Comparison of ENCODE assay signal across 13 cellular contexts in genomic region chr1:235246022-235246948, GRCh38.
DNase-seq lines count a peak whose midpoint lies in the region; ATAC-seq and TF ChIP-seq lines count a peak whose summit lies in the region.
"Had no signal": no experiment of that assay in that cellular context is flagged by ENCODE, and none has a peak within 500 bp of the region (broad histone marks: within the 10 kb centered on the region; RNA-seq: fewer than 3 reads in every experiment).

No MANE protein-coding gene starts in this region.

- H3K9ac ChIP-seq in SK-N-SH, result no peak overlapping the region

- no peak for TF ChIP-seq EP300 in SK-N-SH (IDR thresholded peaks at IDR 0.05; ENCODE audit: borderline replicate concordance in 1 of 2, low read depth in 1 of 2, low read length in 1 of 2)

- H3K27ac ChIP-seq in SK-N-SH (ENCODE audit: low read depth in 2 of 2, low read length in 1 of 2), result peak overlapping the region in 1 of 2 experiments; percentile 36; a peak in 2 of 4 replicates
- H3K27ac ChIP-seq: coronary artery, heart left ventricle, SJSA1 had no signal

- ATAC-seq in SK-N-SH treated with all-trans-retinoic acid at 6 μM for 48 hours (no peak), GM21529 (IDR thresholded peaks at IDR 0.05; ENCODE audit: unreplicated experiment) (peak; percentile 63), GM18505 (IDR thresholded peaks at IDR 0.05; ENCODE audit: unreplicated experiment) (no peak)
- ATAC-seq: heart left ventricle had no signal

- peak overlapping the region; percentile 67 for H3K4me3 Mint-ChIP-seq in T-helper 2 cell treated with Interferon-gamma antibody and Interleukin-4, amounts not matched to agents 5 μg/mL and 100 μg/mL, for 36 hours

- no peak overlapping the region for H2AFZ ChIP-seq in SK-N-SH (ENCODE audit: low read depth)

- H3K4me1 Mint-ChIP-seq in T-helper 2 cell treated with Interferon-gamma antibody and Interleukin-4, amounts not matched to agents 5 μg/mL and 100 μg/mL, for 36 hours (ENCODE audit: low read depth), result peaks cover 38% of the 10 kb centered on the region

- H3K27me3 Mint-ChIP-seq in T-helper 2 cell treated with Interferon-gamma antibody and Interleukin-4, amounts not matched to agents 5 μg/mL and 100 μg/mL, for 36 hours (ENCODE audit: low read depth), result no peaks in the 10 kb centered on the region

- H3F3A ChIP-seq in SK-N-SH (replicated peaks; ENCODE audit: insufficient read depth), result peaks cover 16% of the 10 kb centered on the region

- POLR2A ChIA-PET in SK-N-SH (lab: Yijun Ruan, JAX), result no interaction called here

- H3K27me3 ChIP-seq in SK-N-SH (ENCODE audit: insufficient read depth) (no peaks in the 10 kb centered on the region), HAP-1 (ENCODE audit: low read depth) (no peaks in the 10 kb centered on the region)
- H3K27me3 ChIP-seq: heart left ventricle, SJSA1 had no signal

- no peaks in the 10 kb centered on the region for H4K20me1 ChIP-seq in SK-N-SH (ENCODE audit: insufficient read depth)

- 91% methylated on average over 2 of the region's 2 CpGs for WGBS in SK-N-SH (ENCODE audit: low lambda C conversion rate)

- TF ChIP-seq RAD21 in SK-N-SH (IDR thresholded peaks at IDR 0.05; ENCODE audit: low read length), result no peak

- DNase-seq in SK-N-SH (no peak), kidney glomerular epithelial cell (lab: John Stamatoyannopoulos, UW) (peak; percentile 51), D341Med (ENCODE audit: low spot score) (no peak), HAP-1 (ENCODE audit: low spot score in 2 of 2) (no peak)
- DNase-seq in T-helper 2 cell treated with Interferon-gamma antibody and Interleukin-4, amounts not matched to agents 5 μg/mL and 100 μg/mL, for 36 hours (ENCODE audit: low spot score), result no peak
- DNase-seq: activated CD8-positive, alpha-beta memory T cell treated with anti-CD3 and anti-CD28 coated beads, Interleukin-2, amount 50 U/mL, for 48 hours; heart left ventricle had no signal

- in situ Hi-C loops in HAP-1 (cut with MboI; ENCODE audit: low sequenced_read_pairs), result loop anchor here (10.0 kb wide), 1 partner anchor 169 kb away; no protein-coding TSS in a partner anchor

- TF ChIP-seq POLR2A in GM18505 (IDR thresholded peaks at IDR 0.05; ENCODE audit: borderline replicate concordance, extremely low read depth, insufficient read depth, insufficient read length), result no peak

- H3K4me1 ChIP-seq in SK-N-SH (ENCODE audit: control insufficient read depth in 1 of 2, insufficient read depth in 2 of 2, low read depth in 1 of 2, low read length in 1 of 2) (no peaks in the 10 kb centered on the region; a peak in 1 of 4 replicates), HAP-1 (no peaks in the 10 kb centered on the region)
- H3K4me1 ChIP-seq: SJSA1 had no signal

- peaks cover 33% of the 10 kb centered on the region for H3K79me2 ChIP-seq in SK-N-SH (ENCODE audit: insufficient read depth)

- H3K36me3 ChIP-seq in SK-N-SH (replicated peaks in 1 of 2; ENCODE audit: control insufficient read depth in 1 of 2, insufficient read depth in 2 of 2, low read length in 1 of 2) (peaks cover 27 to 59% of the 10 kb centered on the region in 2 experiments), HAP-1 (replicated peaks) (peaks cover 15% of the 10 kb centered on the region)

- H3K27ac Mint-ChIP-seq in T-helper 2 cell treated with Interferon-gamma antibody and Interleukin-4, amounts not matched to agents 5 μg/mL and 100 μg/mL, for 36 hours, result peak overlapping the region; percentile 81

- TF ChIP-seq CTCF in SK-N-SH (IDR thresholded peaks at IDR 0.05), result no peak

- no peaks in the 10 kb centered on the region for H3K9me2 ChIP-seq in SK-N-SH

- H3K4me2 ChIP-seq in SK-N-SH, result no peak overlapping the region
- H3K4me2 ChIP-seq: smooth muscle cell had no signal

- peaks cover 27% of the 10 kb centered on the region for H3K36me3 Mint-ChIP-seq in T-helper 2 cell treated with Interferon-gamma antibody and Interleukin-4, amounts not matched to agents 5 μg/mL and 100 μg/mL, for 36 hours (ENCODE audit: low read depth)

- CTCF ChIA-PET in SK-N-SH (lab: Yijun Ruan, JAX), result interaction anchor here (0.6 to 1.5 kb wide), 4 partner anchors 170 to 562 kb away, joined by 3 to 14 read pairs (median 4); partner anchors contain the start of gene B3GALNT2

- no peaks in the 10 kb centered on the region for H3K9me3 ChIP-seq in SK-N-SH
- H3K9me3 ChIP-seq in HAP-1, result no peaks in the 10 kb centered on the region
- H3K9me3 ChIP-seq: heart left ventricle, SJSA1 had no signal

- no peaks in the 10 kb centered on the region for H3K9me3 Mint-ChIP-seq in T-helper 2 cell treated with Interferon-gamma antibody and Interleukin-4, amounts not matched to agents 5 μg/mL and 100 μg/mL, for 36 hours

- H3K4me3 ChIP-seq in SK-N-SH (ENCODE audit: low read depth in 2 of 2, low read length in 1 of 2), result no peak overlapping the region
- no peak overlapping the region for H3K4me3 ChIP-seq in HAP-1
- H3K4me3 ChIP-seq: coronary artery, heart left ventricle, SJSA1, smooth muscle cell had no signal

TF ChIP-seq in SK-N-SH, 30 proteins besides CTCF, POLR2A, EP300 and RAD21 (continues in another document):
- TF ChIP-seq FOSL2 (IDR thresholded peaks at IDR 0.05; ENCODE audit: borderline replicate concordance, low read depth), result peak; percentile 19; the same call in 1 of the 2 replicates
- TF ChIP-seq SIN3A (IDR thresholded peaks at IDR 0.05; ENCODE audit: borderline replicate concordance, low read depth, low read length), result no peak
- no peak for TF ChIP-seq USF2 (IDR thresholded peaks at IDR 0.05; ENCODE audit: borderline replicate concordance, low read depth, low read length)
- TF ChIP-seq TAF1 (IDR thresholded peaks at IDR 0.05; ENCODE audit: borderline replicate concordance, low read depth, low read length), result no peak
- TF ChIP-seq RCOR1 (IDR thresholded peaks at IDR 0.05; ENCODE audit: low read length), result no peak

TF ChIP-seq in SK-N-SH treated with all-trans-retinoic acid at 6 μM for 48 hours, 23 proteins besides CTCF, POLR2A, EP300 and RAD21:
- no peak for TF ChIP-seq ZFP3 (CRISPR knock-in tag; IDR thresholded peaks at IDR 0.05)
TF ChIP-seq in SK-N-SH treated with all-trans-retinoic acid at 6 μM for 48 hours: peak in this region for 0.
